11 cellular contexts compared by ENCODE assay signal in the genomic region with DNA sequence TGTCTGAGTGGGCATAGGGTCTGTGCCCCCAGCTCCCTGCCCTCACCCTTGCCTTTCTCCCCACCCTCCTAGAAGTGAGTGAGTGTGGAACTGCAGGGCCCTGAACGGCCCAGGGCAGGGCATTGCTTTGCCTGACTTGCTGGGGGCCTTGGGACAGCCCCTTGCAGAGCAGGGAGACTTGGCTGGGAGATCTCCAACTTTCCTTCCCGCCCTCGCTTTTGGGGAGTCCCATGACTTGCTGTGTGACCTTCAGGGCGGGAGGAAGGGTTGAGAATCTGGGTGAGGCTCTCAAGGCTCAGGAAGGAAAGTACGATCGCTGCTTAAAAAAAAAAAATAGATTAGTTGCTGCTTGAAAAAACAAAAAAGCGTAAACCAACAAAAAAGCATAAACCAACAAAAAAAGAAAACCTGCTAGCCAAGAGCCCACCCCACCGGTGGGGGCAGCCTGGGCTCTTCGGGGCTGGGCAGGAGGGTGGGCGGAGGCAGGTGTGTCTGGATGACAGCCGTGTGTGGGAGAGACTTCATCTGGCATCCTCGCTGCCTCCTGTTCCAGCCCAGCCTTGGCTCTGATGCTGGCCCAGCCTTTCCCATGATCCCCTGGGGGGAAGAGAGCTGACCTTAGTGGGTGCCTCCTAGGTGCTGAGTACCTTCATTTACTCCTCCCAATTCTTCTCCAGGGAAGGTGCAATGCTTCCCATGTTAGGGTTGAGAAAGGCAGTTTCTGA. TPM values are rescaled to one million over a fixed set of nuclear protein-coding genes. Genes with fewer than 3 reads are reported as not detected.
DNase-seq lines count a peak whose midpoint lies in the region; ATAC-seq, FAIRE-seq and TF ChIP-seq lines count a peak whose summit lies in the region.
"Had no signal": no experiment of that assay in that cellular context is flagged by ENCODE, and none has a peak within 500 bp of the region (broad histone marks: within the 10 kb centered on the region; RNA-seq: fewer than 3 reads in every experiment).

No MANE protein-coding gene starts in this region.

- no peak for FAIRE-seq in kidney (lab: Jason Lieb, UNC)

- H3K9me3 ChIP-seq in mammary epithelial cell (replicated peaks; ENCODE audit: insufficient read depth, low read length), result no peaks in the 10 kb centered on the region
- H3K9me3 ChIP-seq in kidney (ENCODE audit: control insufficient read depth in 1 of 2, low read length in 2 of 2), result no peaks in the 10 kb centered on the region
- H3K9me3 ChIP-seq in stomach smooth muscle (ENCODE audit: control insufficient read depth in 2 of 2, low read length in 2 of 2), result no peaks in the 10 kb centered on the region
- no peaks in the 10 kb centered on the region for H3K9me3 ChIP-seq in SJCRH30 (replicated peaks)
- H3K9me3 ChIP-seq: body of pancreas had no signal

- intact Hi-C loops in mammary epithelial cell (cut with micrococcal nuclease) (loop anchor here (1.0 to 10.0 kb wide), 5 partner anchors 255 to 726 kb away; no protein-coding TSS in a partner anchor), kidney (cut with DNase I) (loop anchor here (10.0 kb wide), 1 partner anchor 256 kb away; no protein-coding TSS in a partner anchor)

- H3K27me3 ChIP-seq in mammary epithelial cell (ENCODE audit: insufficient read depth, low read length) (no peaks in the 10 kb centered on the region), stomach smooth muscle (ENCODE audit: control insufficient read depth in 1 of 2, insufficient read depth in 2 of 2, low read length in 2 of 2) (no peaks in the 10 kb centered on the region), SJCRH30 (no peaks in the 10 kb centered on the region)
- H3K27me3 ChIP-seq: body of pancreas had no signal

- peak overlapping the region; percentile 36 for H3K27ac ChIP-seq in mammary epithelial cell (ENCODE audit: insufficient read depth, low read depth, low read length)
- H3K27ac ChIP-seq in kidney (ENCODE audit: low read depth in 2 of 2, low read length in 2 of 2), result peak overlapping the region; percentile 32 to 41
- peak overlapping the region; percentile 64 for H3K27ac ChIP-seq in stomach smooth muscle (ENCODE audit: low read length)
- no peak overlapping the region for H3K27ac ChIP-seq in SJCRH30

- H3K4me1 ChIP-seq in mammary epithelial cell (ENCODE audit: insufficient read depth, low read length) (peaks cover 87% of the 10 kb centered on the region), kidney (ENCODE audit: control insufficient read depth in 1 of 2, insufficient read depth in 1 of 2, low read depth in 1 of 2, low read length in 2 of 2) (peaks cover 0 to 12% of the 10 kb centered on the region in 2 donors), stomach smooth muscle (ENCODE audit: control insufficient read depth, insufficient read depth, low read length) (peaks cover 66% of the 10 kb centered on the region), SJCRH30 (peaks cover 9% of the 10 kb centered on the region; the same call in 1 of the 2 replicates)

- WGBS in mammary epithelial cell (ENCODE audit: low coverage, missing lambda C conversion rate), result 7% methylated on average over 9 of the region's 12 CpGs

- H3K79me2 ChIP-seq in mammary epithelial cell (ENCODE audit: insufficient read depth, low read length), result peaks cover 98% of the 10 kb centered on the region

- H3K4me2 ChIP-seq in mammary epithelial cell (ENCODE audit: insufficient read depth, low read depth, low read length), result peak overlapping the region; percentile 73

- peak overlapping the region; percentile 40 for H2AFZ ChIP-seq in mammary epithelial cell (ENCODE audit: low read depth, low read length)

- no peak for ATAC-seq in GM18520 (IDR thresholded peaks at IDR 0.05; ENCODE audit: unreplicated experiment)

- in situ Hi-C loops in mammary epithelial cell (cut with MboI; ENCODE audit: low sequenced_read_pairs in 2 of 2), result loop anchor here in 1 of 2 donors (5.0 to 10.0 kb wide), 2 partner anchors 256 to 308 kb away; no protein-coding TSS in a partner anchor

- CTCF ChIA-PET in mammary epithelial cell (lab: Charles Lee; ENCODE audit: low non-redundant PET), result no interaction called here

- no peak overlapping the region for H3K4me3 ChIP-seq in mammary epithelial cell (replicated peaks in 1 of 3; ENCODE audit: insufficient read depth in 1 of 3, low read depth in 2 of 3, low read length in 3 of 3)
- no peak overlapping the region for H3K4me3 ChIP-seq in kidney (ENCODE audit: low read length in 2 of 2)
- peak overlapping the region in 1 of 2 donors; percentile 55 for H3K4me3 ChIP-seq in stomach smooth muscle (ENCODE audit: low read length in 2 of 2)
- no peak overlapping the region for H3K4me3 ChIP-seq in SJCRH30
- H3K4me3 ChIP-seq: body of pancreas had no signal

- H4K20me1 ChIP-seq in mammary epithelial cell (ENCODE audit: insufficient read depth, low read length), result no peaks in the 10 kb centered on the region

- dilution Hi-C loops in mammary epithelial cell (cut with HindIII; ENCODE audit: low sequenced_read_pairs), result no loop called here

- H3K9ac ChIP-seq in mammary epithelial cell (ENCODE audit: insufficient read depth, low read length) (peak overlapping the region; percentile 17), kidney (ENCODE audit: low read length in 2 of 2) (no peak overlapping the region), stomach smooth muscle (ENCODE audit: low read length in 2 of 2) (peak overlapping the region; percentile 30 to 69)

- peak; percentile 68 for DNase-seq in NCI-H226
- DNase-seq in mammary epithelial cell, result no peak
- DNase-seq in kidney, result peak; percentile 55
- no peak for DNase-seq in T1000 (lab: John Stamatoyannopoulos, UW)
- DNase-seq in inferior parietal cortex (ENCODE audit: extremely low spot score), result no peak
- no peak for DNase-seq in SJCRH30

- H3K36me3 ChIP-seq in mammary epithelial cell (ENCODE audit: insufficient read depth, low read length) (peaks cover 4% of the 10 kb centered on the region), kidney (ENCODE audit: control insufficient read depth in 1 of 2, insufficient read depth in 2 of 2, low read length in 2 of 2) (no peaks in the 10 kb centered on the region), stomach smooth muscle (ENCODE audit: control insufficient read depth in 2 of 2, insufficient read depth in 2 of 2, low read length in 2 of 2) (peaks cover 1 to 6% of the 10 kb centered on the region in 2 donors), SJCRH30 (no peaks in the 10 kb centered on the region)

- no peak for TF ChIP-seq CTCF in mammary epithelial cell (conservative IDR thresholded peaks at IDR 0.05 in 1 of 2, IDR thresholded peaks at IDR 0.05 in 1 of 2; ENCODE audit: extremely low read depth in 1 of 2, insufficient read depth in 1 of 2, low read depth in 1 of 2, low read length in 2 of 2)
- no peak for TF ChIP-seq CTCF in kidney (IDR thresholded peaks at IDR 0.05; ENCODE audit: borderline replicate concordance, extremely low read depth, insufficient read depth)

- no TSS peak for BruUV-seq in mammary epithelial cell (replicated peaks; lab: Mats Ljungman, UMichigan)

RNA-seq across cellular contexts. Expression of a gene that starts 6.5 kb away (rescaled TPM):
- total RNA-seq in mammary epithelial cell (100 to 1,000 TPM in 1 of 2 donors, 10 to 100 TPM in 1; 49.7 to 132 TPM), kidney (141 TPM)
- polyA plus RNA-seq in mammary epithelial cell (108 TPM), kidney (ENCODE audit: insufficient read depth, low read depth, low replicate concordance) (47.4 TPM)
- polyA minus RNA-seq in mammary epithelial cell, result 169 TPM
- total RNA-seq in SJCRH30 (2014; rRNA removed; shearing (Covaris generic)), result 3.5 and 4.4 TPM in 2 replicates

RNA-seq across cellular contexts. Expression of a gene that starts 14.1 kb away (rescaled TPM):
- total RNA-seq in mammary epithelial cell (not detected), kidney (not detected)
- polyA plus RNA-seq in mammary epithelial cell (not detected), kidney (ENCODE audit: insufficient read depth, low read depth, low replicate concordance) (not detected)
- not detected for polyA minus RNA-seq in mammary epithelial cell
- total RNA-seq in SJCRH30 (2014; rRNA removed; shearing (Covaris generic)), result 0.05 TPM in 1 of 2 replicates, not detected in the other
- total RNA-seq: body of pancreas, H4, RPMI7951 had no signal

Comparison
In these comparisons a context has a peak if more than half of its experiments do, and no peak if none do; other contexts are left out.
1. DNase-seq: peak in NCI-H226 (single experiment) and kidney (single experiment); none in mammary epithelial cell (single experiment), T1000 (single experiment), inferior parietal cortex (single experiment) and SJCRH30 (0 of 2).
2. H3K9ac ChIP-seq: peak in mammary epithelial cell (single experiment) and stomach smooth muscle (2 of 2); none in kidney (0 of 2).